ENCODE assay signal across 17 cellular contexts in genomic region chr18:11992096-11992785, GRCh38. TPM values are rescaled to one million over a fixed set of nuclear protein-coding genes. Genes with fewer than 3 reads are reported as not detected.
DNase-seq lines count a peak whose midpoint lies in the region; ATAC-seq, FAIRE-seq and TF ChIP-seq lines count a peak whose summit lies in the region.
"Had no signal": no experiment of that assay in that cellular context is flagged by ENCODE, and none has a peak within 500 bp of the region (broad histone marks: within the 10 kb centered on the region; RNA-seq: fewer than 3 reads in every experiment).

No MANE protein-coding gene starts in this region.

- H3K4me2 ChIP-seq in K562 (ENCODE audit: insufficient read depth, low read length): no peak overlapping the region
- no peak overlapping the region for H3K4me2 ChIP-seq in hepatocyte
- H3K4me2 ChIP-seq: BLaER1, KMS-11 had no signal

- H3K4me3 ChIP-seq in K562: no peak overlapping the region
- no peak overlapping the region for H3K4me3 ChIP-seq in hepatocyte
- H3K4me3 ChIP-seq in neutrophil (ENCODE audit: low read depth in 1 of 2, low read length in 1 of 2): no peak overlapping the region
- no peak overlapping the region for H3K4me3 ChIP-seq in spleen
- H3K4me3 ChIP-seq: BLaER1 had no signal

- POLR2A ChIA-PET in K562 (lab: Yijun Ruan, JAX): no interaction called here

- WGBS in K562 (ENCODE audit: insufficient coverage, low coverage, missing lambda C conversion rate): 63% methylated on average over 12 of the region's 12 CpGs
- 94% methylated on average over 12 of the region's 12 CpGs for WGBS in hepatocyte (ENCODE audit: low lambda C conversion rate, missing lambda C conversion rate)
- whole genome bisulfite sequencing in spleen, 5 donors: 88 to 93% (median 91%) methylated on average over 12 of the region's 12 CpGs

- no peaks in the 10 kb centered on the region for H3K36me3 ChIP-seq in K562 (ENCODE audit: control insufficient read depth, insufficient read depth, low read length)
- no peaks in the 10 kb centered on the region for H3K36me3 ChIP-seq in hepatocyte (replicated peaks; ENCODE audit: insufficient read depth, low read depth)
- peaks cover 17% of the 10 kb centered on the region for H3K36me3 ChIP-seq in neutrophil
- peaks cover 0 to 18% (median 0%) of the 10 kb centered on the region in 6 donors for H3K36me3 ChIP-seq in spleen

- H3K4me1 ChIP-seq in K562 (replicated peaks in 1 of 2; ENCODE audit: control insufficient read depth in 2 of 2, insufficient read depth in 2 of 2, low read length in 2 of 2) (peaks cover 0 to 9% of the 10 kb centered on the region in 2 experiments; a peak in 2 of 5 replicates), hepatocyte (ENCODE audit: insufficient read depth) (peaks cover 36% of the 10 kb centered on the region), neutrophil (ENCODE audit: control insufficient read depth in 1 of 2, insufficient read depth in 1 of 2, low read depth in 1 of 2, low read length in 1 of 2) (peaks cover 42 to 54% of the 10 kb centered on the region in 2 experiments), spleen (peaks cover 7 to 46% (median 16%) of the 10 kb centered on the region in 6 donors)

- H3K79me2 ChIP-seq in K562 (ENCODE audit: control insufficient read depth, insufficient read depth, low read length) (no peaks in the 10 kb centered on the region), hepatocyte (peaks cover 76% of the 10 kb centered on the region)

- H4K20me1 ChIP-seq in K562 (replicated peaks; ENCODE audit: control insufficient read depth, insufficient read depth, low read length): no peaks in the 10 kb centered on the region
- peaks cover 3% of the 10 kb centered on the region for H4K20me1 ChIP-seq in hepatocyte (ENCODE audit: insufficient read depth, poor library complexity, severe bottlenecking)

- CTCF ChIA-PET in K562 (lab: Yijun Ruan, JAX; ENCODE audit: low intra/inter-chr PET ratio): interaction anchor here (0.8 kb wide), 1 partner anchor 55 kb away, joined by 3 read pairs; no protein-coding TSS in a partner anchor

- no peak for DNase-seq in K562 (ENCODE audit: extremely low read depth in 1 of 4, low spot score in 3 of 4)
- DNase-seq in hepatocyte (ENCODE audit: low spot score): no peak
- DNase-seq in spleen: peak; percentile 53
- no peak for DNase-seq in NCI-H1417 (lab: John Stamatoyannopoulos, UW)
- no peak for DNase-seq in GDM1 (lab: John Stamatoyannopoulos, UW)
- DNase-seq in HT-29 (ENCODE audit: low spot score): no peak
- DNase-seq: CD8-positive, alpha-beta memory T cell; DMS 273 treated with DMSO at 0.1 percent for 48 hours; NCI-H1092; NCI-H1694 treated with DMSO at 0.1 percent for 48 hours; NCI-H774; SHP77 had no signal

- ATAC-seq in K562 (no peak), GM18873 (IDR thresholded peaks at IDR 0.05; ENCODE audit: low FRiP score, unreplicated experiment) (no peak)
- ATAC-seq: Panc1 had no signal

- H2AFZ ChIP-seq in K562 (ENCODE audit: low read depth, low read length): no peak overlapping the region
- no peak overlapping the region for H2AFZ ChIP-seq in hepatocyte

- TF ChIP-seq POLR2A in K562 (conservative IDR thresholded peaks at IDR 0.05) (no peak), spleen (IDR thresholded peaks at IDR 0.05) (no peak)

- no peaks in the 10 kb centered on the region for H3K9me2 ChIP-seq in hepatocyte (replicated peaks; ENCODE audit: insufficient read depth)

- no peak for TF ChIP-seq CTCF in K562 (IDR thresholded peaks at IDR 0.05 in 2 of 3, conservative IDR thresholded peaks at IDR 0.05 in 1 of 3; ENCODE audit: insufficient read depth in 2 of 3, low read depth in 1 of 3, low read length in 3 of 3)
- TF ChIP-seq CTCF in hepatocyte (IDR thresholded peaks at IDR 0.05; ENCODE audit: poor library complexity): no peak
- no peak for TF ChIP-seq CTCF in neutrophil (IDR thresholded peaks at IDR 0.05)
- no peak for TF ChIP-seq CTCF in spleen (IDR thresholded peaks at IDR 0.05 in 8 of 11, conservative IDR thresholded peaks at IDR 0.05 in 3 of 11)

- H3K9me3 ChIP-seq in K562 (replicated peaks; ENCODE audit: control insufficient read depth, insufficient read depth, low read depth, low read length): no peaks in the 10 kb centered on the region
- no peaks in the 10 kb centered on the region for H3K9me3 ChIP-seq in hepatocyte (ENCODE audit: low read depth)
- H3K9me3 ChIP-seq in neutrophil: no peaks in the 10 kb centered on the region
- no peaks in the 10 kb centered on the region for H3K9me3 ChIP-seq in spleen
- H3K9me3 ChIP-seq: BLaER1 had no signal

- TF ChIP-seq EP300 in K562 (IDR thresholded peaks at IDR 0.05; ENCODE audit: low read length): no peak

- in situ Hi-C loops in K562 (cut with MboI): loop anchor here (10.0 kb wide), 1 partner anchor 257 kb away; no protein-coding TSS in a partner anchor

- H3K27ac ChIP-seq in K562 (ENCODE audit: extremely low read depth, low read depth, low read length) (no peak overlapping the region), hepatocyte (peak overlapping the region; percentile 95), neutrophil (peak overlapping the region; percentile 21), spleen (no peak overlapping the region)
- H3K27ac ChIP-seq: BLaER1, KMS-11 had no signal

- H3K9ac ChIP-seq in K562 (ENCODE audit: insufficient read depth in 1 of 2, low read depth in 2 of 2, low read length in 2 of 2): no peak overlapping the region
- H3K9ac ChIP-seq: BLaER1, KMS-11 had no signal

- peak; percentile 42 for FAIRE-seq in K562 (lab: Jason Lieb, UNC)

- TF ChIP-seq RAD21 in K562 (CRISPR knock-in tag; conservative IDR thresholded peaks at IDR 0.05 in 1 of 2, IDR thresholded peaks at IDR 0.05 in 1 of 2): no peak

- intact Hi-C loops in K562 (cut with micrococcal nuclease): no loop called here
- intact Hi-C loops in spleen (cut with DNase I; ENCODE audit: low total_unique reads): no loop called here

- H3K27me3 ChIP-seq in K562 (ENCODE audit: control insufficient read depth in 2 of 2, insufficient read depth in 2 of 2, low read length in 2 of 2) (peaks cover 0 to 4% of the 10 kb centered on the region in 2 experiments; a peak in 1 of 5 replicates), hepatocyte (no peaks in the 10 kb centered on the region), neutrophil (no peaks in the 10 kb centered on the region), spleen (replicated peaks in 1 of 7) (no peaks in the 10 kb centered on the region)
- H3K27me3 ChIP-seq: BLaER1 had no signal

- H3K9me1 ChIP-seq in K562 (ENCODE audit: control insufficient read depth, insufficient read depth, low read length): no peaks in the 10 kb centered on the region

- BruUV-seq in K562 (replicated peaks; lab: Mats Ljungman, UMichigan): no TSS peak

TF ChIP-seq in K562, 482 proteins besides CTCF, POLR2A, EP300 and RAD21 (continues in another document):
- no peak for TF ChIP-seq ZNF133 (CRISPR knock-in tag; IDR thresholded peaks at IDR 0.05)
- TF ChIP-seq SIX5 (IDR thresholded peaks at IDR 0.05; ENCODE audit: borderline replicate concordance in 1 of 2, insufficient read depth in 1 of 2, low read depth in 1 of 2, low read length in 2 of 2): no peak
- no peak for TF ChIP-seq XRCC5 (IDR thresholded peaks at IDR 0.05; ENCODE audit: low read depth, low read length)
- no peak for TF ChIP-seq HMBOX1 (IDR thresholded peaks at IDR 0.05)
- no peak for TF ChIP-seq SNAPC5 (CRISPR knock-in tag; IDR thresholded peaks at IDR 0.05)
- TF ChIP-seq E2F3 (CRISPR knock-in tag; IDR thresholded peaks at IDR 0.05): no peak

RNA-seq across cellular contexts. Expression of gene IMPA2, which starts 10.9 kb away (rescaled TPM):
- total RNA-seq in K562 (2011; cell fraction: chromatin; rRNA removed; ENCODE audit: low replicate concordance): 4.3 and 7.6 TPM in 2 replicates
- total RNA-seq in K562 (2011; cell fraction: nucleolus; rRNA removed): 7.0 and 8.0 TPM in 2 replicates
- total RNA-seq in K562 (2011; cell fraction: nucleoplasm; rRNA removed): 8.5 and 8.9 TPM in 2 replicates
- 8.3 and 10.2 TPM in 2 replicates for total RNA-seq in K562 (2014; rRNA removed)
- 4.3 and 5.8 TPM in 2 replicates for total RNA-seq in K562 (2014; rRNA removed; fragmentation: Illumina TruSeq; extraction: Trizol)
- total RNA-seq in K562 (2015; rRNA removed; fragmentation: Illumina TruSeq; extraction: Trizol): 5.2 and 5.7 TPM in 2 replicates
- 11.3 and 13.2 TPM in 2 replicates for total RNA-seq in K562 (2021)
- 3.4 and 3.5 TPM in 2 replicates for polyA plus RNA-seq in K562 (2011; rRNA removed)
- 4.0 and 6.5 TPM in 2 replicates for polyA plus RNA-seq in K562 (2011; cell fraction: cytosol; rRNA removed)
- 9.3 and 9.5 TPM in 2 replicates for polyA plus RNA-seq in K562 (2011; cell fraction: nucleus; rRNA removed)
- 9.5 and 12.2 TPM in 2 replicates for polyA plus RNA-seq in K562 (2012)
- polyA plus RNA-seq in K562 (2014; fragmentation: Illumina TruSeq; extraction: Trizol): 7.1 and 8.7 TPM in 2 replicates
- polyA plus RNA-seq in K562 (2014; fragmentation: Nextera tagmentation; extraction: Ambion mirVana): under 1 TPM; 0.62 to 0.98 TPM
- polyA plus RNA-seq in K562 (2014; rRNA removed): 3.9 and 10.6 TPM in 2 replicates
- 1.7 and 2.3 TPM in 2 replicates for polyA minus RNA-seq in K562 (2011; rRNA and poly(A)+ RNA removed)
- polyA minus RNA-seq in K562 (2011; cell fraction: cytosol; rRNA and poly(A)+ RNA removed): 2.2 and 2.7 TPM in 2 replicates
- polyA minus RNA-seq in K562 (2011; cell fraction: nucleus; rRNA and poly(A)+ RNA removed): 2.3 and 4.4 TPM in 2 replicates
- total RNA-seq in hepatocyte: 72.4 and 75.6 TPM in 2 replicates
- 116 and 130 TPM in 2 replicates for polyA plus RNA-seq in hepatocyte
- 10 to 100 TPM; 16.6 to 60.7 (median 44.4) TPM for total RNA-seq in spleen
- 10 to 100 TPM; 11.1 to 27.7 (median 16.4) TPM for polyA plus RNA-seq in spleen
- total RNA-seq in HT-29 (2014; rRNA removed; shearing (Covaris generic)): 88.6 and 89.2 TPM in 2 replicates

Comparison
In these comparisons a context has a peak if more than half of its experiments do, and no peak if none do; other contexts are left out.
1. H3K27ac ChIP-seq: peak in hepatocyte (single experiment) and neutrophil (single experiment); none in K562 (single experiment) and spleen (0 of 8).